ENCODE assay signal across 20 cellular contexts in the genomic region with DNA sequence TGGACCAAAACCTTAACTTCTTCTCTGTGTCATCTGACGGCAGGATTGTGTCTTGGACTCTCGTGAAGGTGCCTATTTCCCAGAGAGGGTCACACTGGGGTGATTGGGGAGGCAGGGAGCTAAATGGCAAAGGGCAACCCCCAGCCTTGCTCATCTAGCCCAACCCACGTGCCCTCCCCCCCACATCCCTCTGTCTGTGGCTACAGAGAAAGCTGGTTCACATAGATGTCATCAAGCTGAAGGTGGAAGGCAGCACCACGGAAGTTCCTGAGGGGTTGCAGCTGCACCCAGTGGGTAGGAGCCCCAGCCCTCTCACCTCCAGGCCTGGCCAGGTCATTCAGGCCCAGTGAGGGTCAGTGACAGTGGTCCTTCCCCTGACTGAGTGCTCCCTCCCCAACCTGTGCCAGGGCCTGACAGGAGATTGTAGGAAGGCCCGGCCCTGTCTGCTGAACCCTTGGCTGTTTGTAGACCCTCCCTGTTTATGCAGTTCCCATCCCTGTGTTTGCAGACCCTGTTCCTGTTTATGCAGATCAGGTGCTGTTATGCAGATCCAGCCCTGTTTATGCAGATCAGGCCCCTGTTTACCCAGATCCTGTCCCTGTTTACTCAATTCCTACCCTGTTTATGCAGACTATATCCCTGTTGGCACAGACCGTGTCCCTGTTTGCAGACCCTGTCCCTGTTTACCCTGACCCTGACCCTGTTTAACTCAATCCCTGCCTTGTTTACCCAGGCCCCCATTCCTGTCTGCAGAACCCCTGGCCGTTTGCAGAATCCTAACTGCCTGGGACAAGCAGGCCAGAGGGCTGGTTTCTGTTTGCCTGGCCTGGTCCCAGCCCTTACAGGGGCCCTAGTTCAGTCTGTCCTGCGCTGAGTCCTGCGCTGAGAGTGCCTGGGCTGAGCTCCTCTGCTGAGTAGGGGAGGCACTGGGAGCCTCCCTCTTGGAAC. TPM values are rescaled to one million over a fixed set of nuclear protein-coding genes. Genes with fewer than 3 reads are reported as not detected.
DNase-seq lines count a peak whose midpoint lies in the region; ATAC-seq and TF ChIP-seq lines count a peak whose summit lies in the region.
"Had no signal": no experiment of that assay in that cellular context is flagged by ENCODE, and none has a peak within 500 bp of the region (broad histone marks: within the 10 kb centered on the region; RNA-seq: fewer than 3 reads in every experiment).

No MANE protein-coding gene starts in this region.

- DNase-seq in G401 (ENCODE audit: low spot score), result peak; percentile 37
- peak; percentile 19 for DNase-seq in RWPE2 (ENCODE audit: low spot score)
- peak; percentile 76 for DNase-seq in osteoblast (ENCODE audit: insufficient read length, low spot score, missing footprints)
- no peak for DNase-seq in activated CD4-positive, CD25-positive, alpha-beta regulatory T cell (lab: John Stamatoyannopoulos, UW)
- no peak for DNase-seq in T-helper 9 cell
- no peak for DNase-seq in globus pallidus (ENCODE audit: low spot score)
- DNase-seq: activated gamma-delta T cell treated with Interleukin-2 at 50 U/mL for 16 hours; BE2C; gastrocnemius medialis; NCI-H1048; NCI-H2107; NCI-H69; occipital lobe; PC-3; stimulated activated CD4-positive, alpha-beta T cell treated with anti-CD3 and anti-CD28 coated beads, Interleukin-4, amount 100 ng/mL, for 4 hours had no signal

- ATAC-seq in RWPE2 (ENCODE audit: low read depth) (no peak), HG02885 (IDR thresholded peaks at IDR 0.05; ENCODE audit: poor library complexity, unreplicated experiment) (no peak)
- ATAC-seq: gastrocnemius medialis, PC-3 had no signal

- no peaks in the 10 kb centered on the region for H3K9me3 ChIP-seq in RWPE2 (ENCODE audit: severe bottlenecking)
- no peaks in the 10 kb centered on the region for H3K9me3 ChIP-seq in iPS-15b (ENCODE audit: control insufficient read depth, insufficient read depth, low read length)
- H3K9me3 ChIP-seq in osteoblast (ENCODE audit: low read depth, low read length), result no peaks in the 10 kb centered on the region
- H3K9me3 ChIP-seq: BE2C, gastrocnemius medialis had no signal

- H3K4me3 ChIP-seq in RWPE2 (ENCODE audit: severe bottlenecking) (no peak overlapping the region), iPS-15b (ENCODE audit: low read depth, low read length) (peak overlapping the region; percentile 14), osteoblast (ENCODE audit: insufficient read depth, low read length) (no peak overlapping the region)
- H3K4me3 ChIP-seq: coronary artery, gastrocnemius medialis had no signal

- H2AFZ ChIP-seq in osteoblast (ENCODE audit: low read length), result no peak overlapping the region

- H3K27ac ChIP-seq in RWPE2 (ENCODE audit: poor library complexity, severe bottlenecking), result no peak overlapping the region
- H3K27ac ChIP-seq in osteoblast (ENCODE audit: low read depth, low read length), result no peak overlapping the region
- H3K27ac ChIP-seq: coronary artery, gastrocnemius medialis had no signal

- no peaks in the 10 kb centered on the region for H3K79me2 ChIP-seq in osteoblast (ENCODE audit: insufficient read depth, low read length)

- no peak for TF ChIP-seq CTCF in RWPE2 (IDR thresholded peaks at IDR 0.05; ENCODE audit: poor library complexity, severe bottlenecking)
- no peak for TF ChIP-seq CTCF in osteoblast (IDR thresholded peaks at IDR 0.05; ENCODE audit: extremely low read depth, low read depth, low read length)

- no peaks in the 10 kb centered on the region for H3K36me3 ChIP-seq in RWPE2 (ENCODE audit: low read depth)
- H3K36me3 ChIP-seq in iPS-15b (ENCODE audit: control insufficient read depth, insufficient read depth, low read length), result no peaks in the 10 kb centered on the region
- H3K36me3 ChIP-seq in osteoblast (ENCODE audit: insufficient read depth, low read length), result no peaks in the 10 kb centered on the region
- H3K36me3 ChIP-seq: BE2C, gastrocnemius medialis had no signal

- H3K4me2 ChIP-seq in osteoblast (ENCODE audit: insufficient read depth, low read length), result no peak overlapping the region

- no peaks in the 10 kb centered on the region for H3K4me1 ChIP-seq in RWPE2 (ENCODE audit: insufficient read depth, poor library complexity, severe bottlenecking)
- H3K4me1 ChIP-seq in iPS-15b (ENCODE audit: control insufficient read depth, insufficient read depth, low read length), result peaks cover 35% of the 10 kb centered on the region
- H3K4me1 ChIP-seq in osteoblast (ENCODE audit: insufficient read depth, low read length), result peaks cover 4% of the 10 kb centered on the region

- in situ Hi-C loops in G401 (cut with HindIII; ENCODE audit: low sequenced_read_pairs), result loop anchor here (10.0 kb wide), 1 partner anchor 62 kb away; no protein-coding TSS in a partner anchor

- no peaks in the 10 kb centered on the region for H3K27me3 ChIP-seq in RWPE2 (ENCODE audit: insufficient read depth, poor library complexity, severe bottlenecking)
- no peaks in the 10 kb centered on the region for H3K27me3 ChIP-seq in iPS-15b (ENCODE audit: control insufficient read depth, insufficient read depth, low read length)
- peaks cover 10% of the 10 kb centered on the region for H3K27me3 ChIP-seq in osteoblast (ENCODE audit: insufficient read depth, low read length)
- H3K27me3 ChIP-seq: BE2C, gastrocnemius medialis had no signal

- no peaks in the 10 kb centered on the region for H4K20me1 ChIP-seq in osteoblast (ENCODE audit: insufficient read depth, low read length)

- H3K9ac ChIP-seq in iPS-15b (ENCODE audit: low read depth, low read length), result no peak overlapping the region

RNA-seq across cellular contexts. Expression of a gene that starts 10.4 kb away (rescaled TPM):
- total RNA-seq in G401 (2014; rRNA removed; shearing (Covaris generic)), result 10.4 and 18.0 TPM in 2 replicates
- under 0.01 and 0.29 TPM in 2 replicates for total RNA-seq in osteoblast

RNA-seq across cellular contexts. Expression of a gene that starts 53.8 kb away (rescaled TPM):
- total RNA-seq in G401 (2014; rRNA removed; shearing (Covaris generic)), result not detected in 2 replicates
- 47.4 TPM in 1 of 2 replicates, not detected in the other for total RNA-seq in osteoblast
- total RNA-seq: mesothelial cell of epicardium, PC-3, skeletal muscle tissue had no signal

RNA-seq across cellular contexts. Expression of a gene that starts 54.0 kb away (rescaled TPM):
- total RNA-seq in G401 (2014; rRNA removed; shearing (Covaris generic)), result 5.2 TPM in 2 replicates
- 8.5 and 9.4 TPM in 2 replicates for total RNA-seq in osteoblast

Comparison
In these comparisons a context has a peak if more than half of its experiments do, and no peak if none do; other contexts are left out.
1. DNase-seq: peak in G401 (single experiment), RWPE2 (single experiment) and osteoblast (single experiment); none in activated CD4-positive, CD25-positive, alpha-beta regulatory T cell (0 of 4), T-helper 9 cell (single experiment) and globus pallidus (single experiment).